ENCODE assay signal across 9 cellular contexts in the genomic region with DNA sequence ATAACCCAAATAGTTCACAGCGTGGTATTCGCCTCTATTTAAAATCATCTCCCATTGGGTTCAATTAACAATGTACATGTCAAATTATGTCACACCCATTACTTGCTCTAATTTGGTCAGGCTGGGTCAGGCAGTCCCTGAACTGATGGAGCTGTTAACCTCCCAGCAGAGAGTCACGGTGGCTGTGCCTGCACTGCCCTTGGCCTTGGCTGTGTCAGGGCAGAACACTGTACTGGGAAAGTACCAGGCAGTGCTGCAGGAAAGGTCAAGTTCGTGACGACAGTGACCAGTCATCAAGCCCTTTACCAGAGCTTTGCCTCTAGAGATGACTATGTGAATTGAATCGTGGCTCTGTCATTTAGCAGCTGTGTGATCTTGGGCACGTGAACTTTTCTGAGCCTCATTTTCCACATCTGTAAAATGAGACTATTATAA.
A peak's percentile ranks its signal among the peaks of the same experiment; 100 is the strongest.
DNase-seq lines count a peak whose midpoint lies in the region; ATAC-seq lines count a peak whose summit lies in the region.
"Had no signal": no experiment of that assay in that cellular context is flagged by ENCODE, and none has a peak within 500 bp of the region (broad histone marks: within the 10 kb centered on the region; RNA-seq: fewer than 3 reads in every experiment).

No MANE protein-coding gene starts in this region.

- H3K27ac ChIP-seq in CD4-positive, CD25-positive, alpha-beta regulatory T cell (ENCODE audit: insufficient read depth, low read length, poor library complexity, severe bottlenecking) = no peak overlapping the region

- no peaks in the 10 kb centered on the region for H3K9me3 ChIP-seq in CD4-positive, CD25-positive, alpha-beta regulatory T cell (ENCODE audit: control insufficient read depth in 2 of 2, low read length in 2 of 2)
- no peaks in the 10 kb centered on the region for H3K9me3 ChIP-seq in adipocyte (ENCODE audit: control insufficient read depth, low read length)

- H3K4me3 Mint-ChIP-seq in CD4-positive, CD25-positive, alpha-beta regulatory T cell = no peak overlapping the region
- H3K4me3 Mint-ChIP-seq: central memory CD8-positive, alpha-beta T cell had no signal

- no peaks in the 10 kb centered on the region for H3K36me3 ChIP-seq in CD4-positive, CD25-positive, alpha-beta regulatory T cell (ENCODE audit: control insufficient read depth, insufficient read depth, low read length)
- H3K36me3 ChIP-seq in adipocyte (ENCODE audit: control insufficient read depth, insufficient read depth, low read length, severe bottlenecking) = no peaks in the 10 kb centered on the region

- no peak overlapping the region for H3K9ac ChIP-seq in adipocyte (ENCODE audit: low read length)

- H3K4me3 ChIP-seq in CD4-positive, CD25-positive, alpha-beta regulatory T cell (ENCODE audit: low read depth, low read length) = no peak overlapping the region
- H3K4me3 ChIP-seq in adipocyte (ENCODE audit: low read length) = no peak overlapping the region

- H3K9me3 Mint-ChIP-seq in CD4-positive, CD25-positive, alpha-beta regulatory T cell = no peaks in the 10 kb centered on the region
- H3K9me3 Mint-ChIP-seq: central memory CD8-positive, alpha-beta T cell had no signal

- ATAC-seq in CD4-positive, CD25-positive, alpha-beta regulatory T cell (ENCODE audit: low read depth in 2 of 2) = peak; percentile 34 to 58
- ATAC-seq in GM19043 (IDR thresholded peaks at IDR 0.05; ENCODE audit: low read depth, unreplicated experiment) = peak; percentile 89
- peak; percentile 89 for ATAC-seq in HG03108 (IDR thresholded peaks at IDR 0.05; ENCODE audit: unreplicated experiment)

- H3K4me1 ChIP-seq in CD4-positive, CD25-positive, alpha-beta regulatory T cell (ENCODE audit: control insufficient read depth, insufficient read depth, low read length, poor library complexity, severe bottlenecking) = peaks cover 2% of the 10 kb centered on the region
- peaks cover 28% of the 10 kb centered on the region for H3K4me1 ChIP-seq in adipocyte (ENCODE audit: control insufficient read depth, insufficient read depth, low read length)

- intact Hi-C loops in posterior vena cava (cut with DNase I) = no loop called here

- no peaks in the 10 kb centered on the region for H3K27me3 Mint-ChIP-seq in CD4-positive, CD25-positive, alpha-beta regulatory T cell
- H3K27me3 Mint-ChIP-seq: central memory CD8-positive, alpha-beta T cell had no signal

- peak overlapping the region; percentile 20 to 71 (median 32) for H3K27ac Mint-ChIP-seq in CD4-positive, CD25-positive, alpha-beta regulatory T cell

- H3K27me3 ChIP-seq in CD4-positive, CD25-positive, alpha-beta regulatory T cell (ENCODE audit: control insufficient read depth, insufficient read depth, low read length) = no peaks in the 10 kb centered on the region
- no peaks in the 10 kb centered on the region for H3K27me3 ChIP-seq in adipocyte (replicated peaks; ENCODE audit: control insufficient read depth, insufficient read depth, low read length)

- peaks cover 11% of the 10 kb centered on the region for H3K36me3 Mint-ChIP-seq in CD4-positive, CD25-positive, alpha-beta regulatory T cell

- H3K4me1 Mint-ChIP-seq in CD4-positive, CD25-positive, alpha-beta regulatory T cell = peaks cover 5 to 32% (median 18%) of the 10 kb centered on the region in 4 donors

- peak in 1 of 3 donors; percentile 46 for DNase-seq in CD4-positive, CD25-positive, alpha-beta regulatory T cell
- DNase-seq in adipocyte (ENCODE audit: low read depth) (peak; percentile 68), posterior vena cava (ENCODE audit: low spot score) (peak; percentile 78), SKM-1 (lab: John Stamatoyannopoulos, UW; ENCODE audit: unreplicated experiment) (no peak), RPMI8226 (no peak), NCI-H446 (lab: John Stamatoyannopoulos, UW) (no peak)

Comparison
In these comparisons a context has a peak if more than half of its experiments do, and no peak if none do; other contexts are left out.
1. DNase-seq: peak in adipocyte (single experiment) and posterior vena cava (single experiment); none in SKM-1 (single experiment), RPMI8226 (single experiment) and NCI-H446 (0 of 2).
2. Peak in every context shown above with its lines, with median percentiles within 50 percentile points of each other: ATAC-seq.